In genomic region chr2:199456383-199457146, GRCh38 we compare ENCODE assay signal across 8 cellular contexts. TPM values are rescaled to one million over a fixed set of nuclear protein-coding genes. Genes with fewer than 3 reads are reported as not detected.
DNase-seq lines count a peak whose midpoint lies in the region; ATAC-seq and TF ChIP-seq lines count a peak whose summit lies in the region.

No MANE protein-coding gene starts in this region.

- no peak for TF ChIP-seq CTCF in right atrium auricular region (IDR thresholded peaks at IDR 0.05)
- no peak for TF ChIP-seq CTCF in smooth muscle cell (IDR thresholded peaks at IDR 0.05; ENCODE audit: borderline replicate concordance, insufficient read depth, poor library complexity, severe bottlenecking)

- no peaks in the 10 kb centered on the region for H3F3A ChIP-seq in smooth muscle cell (ENCODE audit: low read depth)

- ATAC-seq in GM18870 (IDR thresholded peaks at IDR 0.05; ENCODE audit: unreplicated experiment): no peak

- H4K20me1 ChIP-seq in smooth muscle cell (ENCODE audit: low read depth): peaks cover 14% of the 10 kb centered on the region

- no peaks in the 10 kb centered on the region for H3K36me3 ChIP-seq in SK-N-MC (ENCODE audit: insufficient read depth, low read length)
- H3K36me3 ChIP-seq in right atrium auricular region: no peaks in the 10 kb centered on the region
- no peaks in the 10 kb centered on the region for H3K36me3 ChIP-seq in smooth muscle cell (ENCODE audit: low read depth)

- H3K27me3 ChIP-seq in right atrium auricular region: peaks cover 33 to 35% of the 10 kb centered on the region in 2 donors
- peaks cover 59% of the 10 kb centered on the region for H3K27me3 ChIP-seq in smooth muscle cell (ENCODE audit: low read depth)

- H3K9ac ChIP-seq in SK-N-MC (ENCODE audit: insufficient read length) (no peak overlapping the region), smooth muscle cell (ENCODE audit: low read depth) (no peak overlapping the region)

- H3K4me3 ChIP-seq in SK-N-MC (peak overlapping the region; percentile 93), right atrium auricular region (peak overlapping the region; percentile 70 to 78), smooth muscle cell (peak overlapping the region; percentile 71)

- H2AFZ ChIP-seq in smooth muscle cell (ENCODE audit: low read depth): no peak overlapping the region

- H3K9me3 ChIP-seq in SK-N-MC (ENCODE audit: low read depth, low read length) (no peaks in the 10 kb centered on the region), right atrium auricular region (no peaks in the 10 kb centered on the region), smooth muscle cell (replicated peaks; ENCODE audit: low read depth) (no peaks in the 10 kb centered on the region)

- DNase-seq in NCI-H345 (lab: John Stamatoyannopoulos, UW) (peak; percentile 58), NCI-H345 treated with DMSO at 0.1 percent for 48 hours (lab: John Stamatoyannopoulos, UW; ENCODE audit: unreplicated experiment) (no peak), SK-N-MC (ENCODE audit: low read depth, low spot score) (no peak), right atrium auricular region (ENCODE audit: low spot score) (no peak), smooth muscle cell (lab: John Stamatoyannopoulos, UW; ENCODE audit: unreplicated experiment) (no peak), KG1 (lab: John Stamatoyannopoulos, UW) (no peak)
- DNase-seq in stimulated activated CD4-positive, alpha-beta T cell treated with anti-CD3 and anti-CD28 coated beads, Interleukin-2, amount 100 ng/mL, for 24 hours: no peak

- peak overlapping the region; percentile 91 for H3K4me2 ChIP-seq in smooth muscle cell

- under 1% methylated on average over 40 of the region's 44 CpGs for WGBS in smooth muscle cell (ENCODE audit: low lambda C conversion rate)

- H3K4me1 ChIP-seq in right atrium auricular region (peaks cover 0 to 40% of the 10 kb centered on the region in 2 donors), smooth muscle cell (ENCODE audit: low read depth) (peaks cover 20% of the 10 kb centered on the region)

- H3K27ac ChIP-seq in SK-N-MC: no peak overlapping the region
- no peak overlapping the region for H3K27ac ChIP-seq in right atrium auricular region
- H3K27ac ChIP-seq in smooth muscle cell (ENCODE audit: low read depth): no peak overlapping the region

- no peaks in the 10 kb centered on the region for H3K79me2 ChIP-seq in smooth muscle cell (ENCODE audit: low read depth)

RNA-seq across cellular contexts. Expression of gene SATB2, which starts 1.2 kb away (rescaled TPM):
- total RNA-seq in right atrium auricular region (1 to 10 TPM; 1.0 to 1.2 TPM), smooth muscle cell (2.0 and 12.5 TPM in 2 replicates)
- polyA plus RNA-seq in smooth muscle cell: 0.47 and 0.73 TPM in 2 replicates
